ENCODE assay signal across 1 cellular context in the genomic region with DNA sequence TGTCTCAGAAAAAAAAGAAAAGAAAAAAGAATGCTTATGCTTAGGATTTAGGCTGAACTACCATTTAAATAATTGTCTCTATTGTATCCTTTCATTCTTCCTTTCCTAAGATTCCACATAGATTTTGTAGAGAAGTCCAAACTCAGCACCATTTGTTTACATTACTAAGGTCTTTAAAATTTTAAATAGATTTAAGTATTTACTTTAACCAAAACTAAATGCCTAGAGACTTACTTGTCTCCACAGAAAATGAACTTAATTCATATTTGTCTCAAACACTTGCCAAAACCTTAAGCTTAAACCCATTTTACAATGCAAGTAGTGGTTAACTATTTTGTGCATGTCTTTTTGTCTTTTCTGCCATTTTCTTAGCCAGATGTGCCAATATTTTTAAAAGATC.
TF ChIP-seq lines count a peak whose summit lies in the region.

No MANE protein-coding gene starts in this region.

TF ChIP-seq in K562, 482 proteins besides CTCF, POLR2A, EP300 and RAD21 (continued from another document):
- TF ChIP-seq MXI1 (IDR thresholded peaks at IDR 0.05; ENCODE audit: low read depth, low read length), result no peak
- no peak for TF ChIP-seq RFX5 (IDR thresholded peaks at IDR 0.05; ENCODE audit: low read depth, low read length)
- TF ChIP-seq, protein P1, sequence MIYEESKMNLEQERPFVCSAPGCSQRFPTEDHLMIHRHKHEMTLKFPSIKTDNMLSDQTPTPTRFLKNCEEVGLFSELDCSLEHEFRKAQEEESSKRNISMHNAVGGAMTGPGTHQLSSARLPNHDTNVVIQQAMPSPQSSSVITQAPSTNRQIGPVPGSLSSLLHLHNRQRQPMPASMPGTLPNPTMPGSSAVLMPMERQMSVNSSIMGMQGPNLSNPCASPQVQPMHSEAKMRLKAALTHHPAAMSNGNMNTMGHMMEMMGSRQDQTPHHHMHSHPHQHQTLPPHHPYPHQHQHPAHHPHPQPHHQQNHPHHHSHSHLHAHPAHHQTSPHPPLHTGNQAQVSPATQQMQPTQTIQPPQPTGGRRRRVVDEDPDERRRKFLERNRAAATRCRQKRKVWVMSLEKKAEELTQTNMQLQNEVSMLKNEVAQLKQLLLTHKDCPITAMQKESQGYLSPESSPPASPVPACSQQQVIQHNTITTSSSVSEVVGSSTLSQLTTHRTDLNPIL (CRISPR knock-in tag; IDR thresholded peaks at IDR 0.05), result no peak
- TF ChIP-seq, protein P2, sequence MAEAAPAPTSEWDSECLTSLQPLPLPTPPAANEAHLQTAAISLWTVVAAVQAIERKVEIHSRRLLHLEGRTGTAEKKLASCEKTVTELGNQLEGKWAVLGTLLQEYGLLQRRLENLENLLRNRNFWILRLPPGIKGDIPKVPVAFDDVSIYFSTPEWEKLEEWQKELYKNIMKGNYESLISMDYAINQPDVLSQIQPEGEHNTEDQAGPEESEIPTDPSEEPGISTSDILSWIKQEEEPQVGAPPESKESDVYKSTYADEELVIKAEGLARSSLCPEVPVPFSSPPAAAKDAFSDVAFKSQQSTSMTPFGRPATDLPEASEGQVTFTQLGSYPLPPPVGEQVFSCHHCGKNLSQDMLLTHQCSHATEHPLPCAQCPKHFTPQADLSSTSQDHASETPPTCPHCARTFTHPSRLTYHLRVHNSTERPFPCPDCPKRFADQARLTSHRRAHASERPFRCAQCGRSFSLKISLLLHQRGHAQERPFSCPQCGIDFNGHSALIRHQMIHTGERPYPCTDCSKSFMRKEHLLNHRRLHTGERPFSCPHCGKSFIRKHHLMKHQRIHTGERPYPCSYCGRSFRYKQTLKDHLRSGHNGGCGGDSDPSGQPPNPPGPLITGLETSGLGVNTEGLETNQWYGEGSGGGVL (CRISPR knock-in tag; IDR thresholded peaks at IDR 0.05), result no peak
- no peak for TF ChIP-seq KDM1A (IDR thresholded peaks at IDR 0.05)
